In the genomic region with DNA sequence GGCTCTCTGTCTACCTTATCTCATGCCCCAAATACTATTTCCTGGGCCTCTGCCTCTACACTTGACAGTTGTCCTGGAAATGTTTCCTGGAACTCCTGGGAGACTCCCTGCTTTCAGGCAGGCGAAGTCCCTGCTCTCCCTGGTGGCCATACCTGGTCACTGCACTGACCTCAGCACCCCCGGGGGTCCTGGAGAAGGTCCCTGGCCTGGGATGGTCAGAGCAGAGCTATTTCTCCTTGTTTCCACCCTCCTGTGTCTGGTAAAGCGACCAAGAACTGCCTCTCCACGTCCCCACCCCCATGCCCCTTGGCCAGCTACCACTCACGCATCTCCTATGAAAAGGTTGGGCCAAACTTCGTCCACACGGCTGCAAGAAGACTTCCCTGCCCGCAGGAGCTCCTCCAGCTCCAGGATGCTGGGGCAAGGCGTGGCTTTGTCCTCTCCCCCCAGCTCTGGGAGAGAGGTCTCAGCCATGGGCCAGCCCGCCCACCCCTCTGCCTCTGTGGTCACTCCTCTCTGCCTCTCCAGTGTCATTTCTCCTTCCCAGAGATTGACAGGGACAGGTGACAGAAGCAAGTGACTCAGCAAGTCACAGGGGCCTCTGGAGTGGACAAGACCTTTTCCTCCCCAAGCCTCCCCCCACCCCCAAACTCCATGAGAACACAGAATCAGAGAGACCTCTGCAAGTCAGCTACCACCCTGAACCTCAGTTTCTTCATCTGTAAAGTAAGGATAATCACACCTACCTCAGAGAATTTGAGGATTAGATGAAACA, we compare ENCODE assay signal across 9 cellular contexts. TPM values are rescaled to one million over a fixed set of nuclear protein-coding genes. Genes with fewer than 3 reads are reported as not detected.
DNase-seq lines count a peak whose midpoint lies in the region; ATAC-seq and TF ChIP-seq lines count a peak whose summit lies in the region.
"Had no signal": no experiment of that assay in that cellular context is flagged by ENCODE, and none has a peak within 500 bp of the region (broad histone marks: within the 10 kb centered on the region; RNA-seq: fewer than 3 reads in every experiment).

No MANE protein-coding gene starts in this region.

- H3K79me2 ChIP-seq in GM23338 (replicated peaks; ENCODE audit: insufficient read depth), result peaks cover 19% of the 10 kb centered on the region

- no peaks in the 10 kb centered on the region for H3K9me2 ChIP-seq in GM23338 (ENCODE audit: insufficient read depth)

- H3K27me3 Mint-ChIP-seq in GM23338 (ENCODE audit: insufficient read depth, low read depth, poor library complexity), result peaks cover 6% of the 10 kb centered on the region
- no peaks in the 10 kb centered on the region for H3K27me3 Mint-ChIP-seq in activated CD4-positive, alpha-beta memory T cell treated with anti-CD3 and anti-CD28 coated beads for 36 hours

- CTCF ChIA-PET in BJ (lab: Yijun Ruan, JAX), result interaction anchor here (0.6 to 3.5 kb wide), 11 partner anchors 9 to 881 kb away, joined by 3 to 17 read pairs (median 4); a partner anchor contains a TSS
- CTCF ChIA-PET in activated CD4-positive, alpha-beta memory T cell treated with anti-CD3 and anti-CD28 coated beads for 36 hours (lab: Charles Lee), result interaction anchor here (0.7 to 1.6 kb wide), 3 partner anchors 9 to 894 kb away, joined by 3 read pairs; no protein-coding TSS in a partner anchor

- H3K9me3 Mint-ChIP-seq in GM23338, result no peaks in the 10 kb centered on the region; the same call in 2 of the 3 replicates
- H3K9me3 Mint-ChIP-seq in activated CD4-positive, alpha-beta memory T cell treated with anti-CD3 and anti-CD28 coated beads for 36 hours, result no peaks in the 10 kb centered on the region

- intact Hi-C loops in activated CD4-positive, alpha-beta memory T cell treated with anti-CD3 and anti-CD28 coated beads for 36 hours (cut with micrococcal nuclease), result loop anchor here (10.0 kb wide), 1 partner anchor 354 kb away; no protein-coding TSS in a partner anchor

- no peaks in the 10 kb centered on the region for H3K36me3 Mint-ChIP-seq in GM23338 (ENCODE audit: low read depth)
- no peaks in the 10 kb centered on the region for H3K36me3 Mint-ChIP-seq in activated CD4-positive, alpha-beta memory T cell treated with anti-CD3 and anti-CD28 coated beads for 36 hours

- peaks cover 23% of the 10 kb centered on the region for H3K4me1 ChIP-seq in GM23338 (ENCODE audit: insufficient read depth)

- H3K4me3 ChIP-seq in BJ (ENCODE audit: low read depth, low read length) (no peak overlapping the region), GM23338 (no peak overlapping the region)

- H3K36me3 ChIP-seq in BJ (ENCODE audit: control insufficient read depth, insufficient read depth, low read length) (no peaks in the 10 kb centered on the region), GM23338 (ENCODE audit: insufficient read depth) (no peaks in the 10 kb centered on the region)

- no peak overlapping the region for H3K27ac ChIP-seq in GM23338 (ENCODE audit: low read depth)

- H3K4me1 Mint-ChIP-seq in GM23338, result peaks cover 44% of the 10 kb centered on the region
- peaks cover 35% of the 10 kb centered on the region for H3K4me1 Mint-ChIP-seq in activated CD4-positive, alpha-beta memory T cell treated with anti-CD3 and anti-CD28 coated beads for 36 hours (ENCODE audit: low read depth)

- H2AFZ ChIP-seq in GM23338, result peak overlapping the region; percentile 90

- H3F3A ChIP-seq in GM23338 (replicated peaks; ENCODE audit: low read depth), result peaks cover 29% of the 10 kb centered on the region

- no peak for DNase-seq in BJ (ENCODE audit: low read depth)
- DNase-seq in GM23338 (ENCODE audit: low spot score), result peak; percentile 82
- no peak for DNase-seq in activated CD4-positive, alpha-beta memory T cell treated with anti-CD3 and anti-CD28 coated beads for 36 hours
- peak; percentile 86 for DNase-seq in islet precursor cell
- no peak for DNase-seq in activated gamma-delta T cell (lab: John Stamatoyannopoulos, UW)
- no peak for DNase-seq in NCI-H1092 treated with DMSO at 0.1 percent for 48 hours (lab: John Stamatoyannopoulos, UW)

- POLR2A ChIA-PET in BJ (lab: Charles Lee), result no interaction called here
- POLR2A ChIA-PET in activated CD4-positive, alpha-beta memory T cell treated with anti-CD3 and anti-CD28 coated beads for 36 hours (lab: Charles Lee), result interaction anchor here (0.6 kb wide), 1 partner anchor 127 kb away, joined by 4 read pairs; a partner anchor contains a TSS

- H3K27me3 ChIP-seq in BJ (ENCODE audit: control insufficient read depth, insufficient read depth, low read length) (no peaks in the 10 kb centered on the region), GM23338 (ENCODE audit: insufficient read depth) (no peaks in the 10 kb centered on the region)

- no peak overlapping the region for H3K4me2 ChIP-seq in GM23338

- TF ChIP-seq CTCF in BJ (IDR thresholded peaks at IDR 0.05; ENCODE audit: insufficient read depth, low read depth, low read length), result peak; percentile 61
- peak; percentile 68 to 76 for TF ChIP-seq CTCF in GM23338 (conservative IDR thresholded peaks at IDR 0.05; ENCODE audit: low read depth in 2 of 2)

- no peak overlapping the region for H3K27ac Mint-ChIP-seq in GM23338
- peak overlapping the region; percentile 50 for H3K27ac Mint-ChIP-seq in activated CD4-positive, alpha-beta memory T cell treated with anti-CD3 and anti-CD28 coated beads for 36 hours

- ATAC-seq in GM23338 (peak; percentile 18), HG02884 (IDR thresholded peaks at IDR 0.05; ENCODE audit: unreplicated experiment) (no peak), HG02759 (IDR thresholded peaks at IDR 0.05; ENCODE audit: unreplicated experiment) (no peak)
- ATAC-seq: left colon had no signal

- H4K20me1 ChIP-seq in GM23338 (replicated peaks; ENCODE audit: insufficient read depth), result no peaks in the 10 kb centered on the region; the same call in none of the 2 replicates

- no peak overlapping the region; the same call in 2 of the 3 replicates for H3K4me3 Mint-ChIP-seq in GM23338
- H3K4me3 Mint-ChIP-seq in activated CD4-positive, alpha-beta memory T cell treated with anti-CD3 and anti-CD28 coated beads for 36 hours, result no peak overlapping the region

TF ChIP-seq in GM23338, 12 proteins besides CTCF, POLR2A, EP300 and RAD21 (continues in another document):
- TF ChIP-seq ZNF331 (CRISPR knock-in tag; IDR thresholded peaks at IDR 0.05; ENCODE audit: low read depth) (no peak), ZNF114 (CRISPR knock-in tag; IDR thresholded peaks at IDR 0.05) (no peak), STAT1 (IDR thresholded peaks at IDR 0.05; ENCODE audit: unreplicated experiment) (no peak), CREB1 (CRISPR knock-in tag; IDR thresholded peaks at IDR 0.05; ENCODE audit: low read depth) (no peak), NANOG (IDR thresholded peaks at IDR 0.05; ENCODE audit: borderline replicate concordance) (no peak), EZH2phosphoT487 (IDR thresholded peaks at IDR 0.05; ENCODE audit: unreplicated experiment) (no peak), JUNB (IDR thresholded peaks at IDR 0.05; ENCODE audit: unreplicated experiment) (no peak), POLR2AphosphoS5 (IDR thresholded peaks at IDR 0.05; ENCODE audit: low read depth) (no peak)
- TF ChIP-seq, protein P1, sequence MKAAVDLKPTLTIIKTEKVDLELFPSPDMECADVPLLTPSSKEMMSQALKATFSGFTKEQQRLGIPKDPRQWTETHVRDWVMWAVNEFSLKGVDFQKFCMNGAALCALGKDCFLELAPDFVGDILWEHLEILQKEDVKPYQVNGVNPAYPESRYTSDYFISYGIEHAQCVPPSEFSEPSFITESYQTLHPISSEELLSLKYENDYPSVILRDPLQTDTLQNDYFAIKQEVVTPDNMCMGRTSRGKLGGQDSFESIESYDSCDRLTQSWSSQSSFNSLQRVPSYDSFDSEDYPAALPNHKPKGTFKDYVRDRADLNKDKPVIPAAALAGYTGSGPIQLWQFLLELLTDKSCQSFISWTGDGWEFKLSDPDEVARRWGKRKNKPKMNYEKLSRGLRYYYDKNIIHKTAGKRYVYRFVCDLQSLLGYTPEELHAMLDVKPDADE (IDR thresholded peaks at IDR 0.05), result no peak
- TF ChIP-seq, protein P2, sequence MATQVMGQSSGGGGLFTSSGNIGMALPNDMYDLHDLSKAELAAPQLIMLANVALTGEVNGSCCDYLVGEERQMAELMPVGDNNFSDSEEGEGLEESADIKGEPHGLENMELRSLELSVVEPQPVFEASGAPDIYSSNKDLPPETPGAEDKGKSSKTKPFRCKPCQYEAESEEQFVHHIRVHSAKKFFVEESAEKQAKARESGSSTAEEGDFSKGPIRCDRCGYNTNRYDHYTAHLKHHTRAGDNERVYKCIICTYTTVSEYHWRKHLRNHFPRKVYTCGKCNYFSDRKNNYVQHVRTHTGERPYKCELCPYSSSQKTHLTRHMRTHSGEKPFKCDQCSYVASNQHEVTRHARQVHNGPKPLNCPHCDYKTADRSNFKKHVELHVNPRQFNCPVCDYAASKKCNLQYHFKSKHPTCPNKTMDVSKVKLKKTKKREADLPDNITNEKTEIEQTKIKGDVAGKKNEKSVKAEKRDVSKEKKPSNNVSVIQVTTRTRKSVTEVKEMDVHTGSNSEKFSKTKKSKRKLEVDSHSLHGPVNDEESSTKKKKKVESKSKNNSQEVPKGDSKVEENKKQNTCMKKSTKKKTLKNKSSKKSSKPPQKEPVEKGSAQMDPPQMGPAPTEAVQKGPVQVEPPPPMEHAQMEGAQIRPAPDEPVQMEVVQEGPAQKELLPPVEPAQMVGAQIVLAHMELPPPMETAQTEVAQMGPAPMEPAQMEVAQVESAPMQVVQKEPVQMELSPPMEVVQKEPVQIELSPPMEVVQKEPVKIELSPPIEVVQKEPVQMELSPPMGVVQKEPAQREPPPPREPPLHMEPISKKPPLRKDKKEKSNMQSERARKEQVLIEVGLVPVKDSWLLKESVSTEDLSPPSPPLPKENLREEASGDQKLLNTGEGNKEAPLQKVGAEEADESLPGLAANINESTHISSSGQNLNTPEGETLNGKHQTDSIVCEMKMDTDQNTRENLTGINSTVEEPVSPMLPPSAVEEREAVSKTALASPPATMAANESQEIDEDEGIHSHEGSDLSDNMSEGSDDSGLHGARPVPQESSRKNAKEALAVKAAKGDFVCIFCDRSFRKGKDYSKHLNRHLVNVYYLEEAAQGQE (IDR thresholded peaks at IDR 0.05; ENCODE audit: unreplicated experiment), result no peak

RNA-seq across cellular contexts. Expression of a gene that starts 2.6 kb away (rescaled TPM):
- polyA plus RNA-seq in BJ (2011; rRNA removed) (14.2 and 28.0 TPM in 2 replicates), GM23338 (2016; fragmentation: Nextera tagmentation; extraction: Ambion mirVana) (6.4 and 7.8 TPM in 2 replicates)
- polyA minus RNA-seq in BJ (2011; rRNA and poly(A)+ RNA removed), result 20.0 and 21.2 TPM in 2 replicates
- total RNA-seq in GM23338 (2014; rRNA removed; shearing (Covaris generic)), result 26.4 and 28.4 TPM in 2 replicates
- total RNA-seq in activated CD4-positive, alpha-beta memory T cell treated with anti-CD3 and anti-CD28 coated beads for 36 hours, result 10 to 100 TPM; 18.5 to 20.5 TPM

Comparison
In these comparisons a context has a peak if more than half of its experiments do, and no peak if none do; other contexts are left out.
1. DNase-seq: peak in GM23338 (single experiment) and islet precursor cell (single experiment); none in BJ (single experiment), activated CD4-positive, alpha-beta memory T cell treated with anti-CD3 and anti-CD28 coated beads for 36 hours (single experiment), activated gamma-delta T cell (single experiment) and NCI-H1092 treated with DMSO at 0.1 percent for 48 hours (single experiment).